8 cellular contexts compared by ENCODE assay signal in genomic region chr16:11916524-11917285, GRCh38. TPM values are rescaled to one million over a fixed set of nuclear protein-coding genes. Genes with fewer than 3 reads are reported as not detected.
A peak's percentile ranks its signal among the peaks of the same experiment; 100 is the strongest.
DNase-seq lines count a peak whose midpoint lies in the region; ATAC-seq, FAIRE-seq and TF ChIP-seq lines count a peak whose summit lies in the region.

No MANE protein-coding gene starts in this region.

- peak overlapping the region; percentile 85; the same call in 1 of the 2 replicates for H3K9ac ChIP-seq in KMS-11
- H3K9ac ChIP-seq in stomach smooth muscle (ENCODE audit: low read length in 2 of 2) = peak overlapping the region; percentile 69 to 86

- no peak for ATAC-seq in GM19455 (IDR thresholded peaks at IDR 0.05; ENCODE audit: unreplicated experiment)

- H3K4me1 ChIP-seq in KMS-11 (ENCODE audit: low read depth, poor library complexity, severe bottlenecking) (peaks cover 30% of the 10 kb centered on the region), adrenal gland (replicated peaks in 1 of 2) (peaks cover 17 to 31% of the 10 kb centered on the region in 2 donors), stomach smooth muscle (ENCODE audit: control insufficient read depth, insufficient read depth, low read length) (peaks cover 19% of the 10 kb centered on the region)

- 36 to 50% (median 44%) methylated on average over 13 of the region's 13 CpGs for WGBS in adrenal gland, 4 donors

- H3K27me3 ChIP-seq in KMS-11 (ENCODE audit: insufficient read depth, low read depth) (no peaks in the 10 kb centered on the region), adrenal gland (no peaks in the 10 kb centered on the region), stomach smooth muscle (ENCODE audit: control insufficient read depth in 1 of 2, insufficient read depth in 2 of 2, low read length in 2 of 2) (no peaks in the 10 kb centered on the region)

- H3K36me3 ChIP-seq in KMS-11 (ENCODE audit: insufficient read depth) (0 out of 2 replicates have a peak, but pooled peaks cover 3% of the 10 kb centered on the region), adrenal gland (replicated peaks in 1 of 2) (no peaks in the 10 kb centered on the region), stomach smooth muscle (ENCODE audit: control insufficient read depth in 2 of 2, insufficient read depth in 2 of 2, low read length in 2 of 2) (no peaks in the 10 kb centered on the region)

- peaks cover 32% of the 10 kb centered on the region for H3K79me2 ChIP-seq in KMS-11 (ENCODE audit: insufficient read depth, low read depth)

- FAIRE-seq in islet of Langerhans (lab: Jason Lieb, UNC) = peak; percentile 82

- H4K20me1 ChIP-seq in KMS-11 (ENCODE audit: insufficient read depth) = peaks cover 22% of the 10 kb centered on the region

- intact Hi-C loops in adrenal gland (cut with DNase I) = loop anchor here in 1 of 2 donors (10.0 kb wide), 1 partner anchor 58 kb away; the partner anchor contains the start of gene SNX29

- DNase-seq in Caki2 (ENCODE audit: low read depth) (peak; percentile 86), adrenal gland (peak; percentile 49 to 80 (median 68)), NCI-H524 (lab: John Stamatoyannopoulos, UW) (no peak), SKM-1 treated with dmso at 0.1 percent for 144 hours (lab: John Stamatoyannopoulos, UW; ENCODE audit: unreplicated experiment) (no peak)

- H3K4me3 ChIP-seq in KMS-11 (IDR thresholded peaks at IDR 0.05; ENCODE audit: insufficient read depth, low read depth, low read length) = no peak overlapping the region
- H3K4me3 ChIP-seq in adrenal gland = peak overlapping the region; percentile 9 to 98 (median 27)
- H3K4me3 ChIP-seq in stomach smooth muscle (ENCODE audit: low read length in 2 of 2) = peak overlapping the region; percentile 65 to 89

- TF ChIP-seq CTCF in KMS-11 (conservative IDR thresholded peaks at IDR 0.05; ENCODE audit: low read depth, low read length) = no peak
- no peak for TF ChIP-seq CTCF in adrenal gland (IDR thresholded peaks at IDR 0.05)

- H2AFZ ChIP-seq in KMS-11 (ENCODE audit: low read depth) = peak overlapping the region; percentile 77

- TF ChIP-seq POLR2A in adrenal gland (IDR thresholded peaks at IDR 0.05) = no peak

- H3K9me3 ChIP-seq in adrenal gland (replicated peaks in 1 of 3) = no peaks in the 10 kb centered on the region
- H3K9me3 ChIP-seq in stomach smooth muscle (ENCODE audit: control insufficient read depth in 2 of 2, low read length in 2 of 2) = no peaks in the 10 kb centered on the region

- peak overlapping the region; percentile 87 for H3K4me2 ChIP-seq in KMS-11

- in situ Hi-C loops in Caki2 (cut with HindIII; ENCODE audit: low pct_unique_long_range_greater_than_20kb, low sequenced_read_pairs) = loop anchor here (10.0 kb wide), 1 partner anchor 88 kb away; no protein-coding TSS in a partner anchor

- peak overlapping the region; percentile 14; the same call in 1 of the 2 replicates for H3K27ac ChIP-seq in KMS-11
- H3K27ac ChIP-seq in adrenal gland = peak overlapping the region; percentile 79 to 98 (median 87)
- peak overlapping the region; percentile 80 for H3K27ac ChIP-seq in stomach smooth muscle (ENCODE audit: low read length)

RNA-seq across cellular contexts. Expression of gene GSPT1, which starts 0.9 kb away (rescaled TPM):
- 19.2 and 35.4 TPM in 2 replicates for total RNA-seq in Caki2 (2014; rRNA removed; shearing (Covaris generic); ENCODE audit: low replicate concordance)
- total RNA-seq in adrenal gland = 100 to 1,000 TPM in 5 of 8 donors, 10 to 100 TPM in 3; 55.2 to 188 (median 115) TPM
- polyA plus RNA-seq in adrenal gland = 100 to 1,000 TPM in 1 of 3 donors, 10 to 100 TPM in 2; 21.1 to 246 (median 23.3) TPM

RNA-seq across cellular contexts. Expression of gene NPIPB2, which starts 25.1 kb away (rescaled TPM):
- 9.5 and 17.1 TPM in 2 replicates for total RNA-seq in Caki2 (2014; rRNA removed; shearing (Covaris generic); ENCODE audit: low replicate concordance)
- total RNA-seq in adrenal gland = 1 to 10 TPM; 1.6 to 7.4 (median 3.8) TPM
- 10 to 100 TPM in 2 of 3 donors, 1 to 10 TPM in 1; 4.6 to 21.2 (median 10.0) TPM for polyA plus RNA-seq in adrenal gland

RNA-seq across cellular contexts. Expression of gene TNFRSF17, which starts 48.3 kb away (rescaled TPM):
- not detected in 2 replicates for total RNA-seq in Caki2 (2014; rRNA removed; shearing (Covaris generic); ENCODE audit: low replicate concordance)
- not detected for total RNA-seq in adrenal gland
- under 1 TPM in 2 of 3 donors, not detected in 1; 0.13 to 0.84 TPM for polyA plus RNA-seq in adrenal gland

RNA-seq across cellular contexts. Expression of gene SNX29, which starts 59.8 kb away (rescaled TPM):
- 47.8 and 72.1 TPM in 2 replicates for total RNA-seq in Caki2 (2014; rRNA removed; shearing (Covaris generic); ENCODE audit: low replicate concordance)
- total RNA-seq in adrenal gland = 10 to 100 TPM in 7 of 8 donors, 1 to 10 TPM in 1; 9.4 to 33.7 (median 20.7) TPM
- 1 to 10 TPM; 2.2 to 7.4 (median 4.7) TPM for polyA plus RNA-seq in adrenal gland

Comparison
In these comparisons a context has a peak if more than half of its experiments do, and no peak if none do; other contexts are left out.
1. DNase-seq: peak in Caki2 (single experiment) and adrenal gland (7 of 7); none in NCI-H524 (0 of 2) and SKM-1 treated with dmso at 0.1 percent for 144 hours (single experiment).
2. H3K27ac ChIP-seq: peak in every context shown above with its lines; median percentile 87 in adrenal gland; 80 in stomach smooth muscle; 14 in KMS-11.